In the genomic region with DNA sequence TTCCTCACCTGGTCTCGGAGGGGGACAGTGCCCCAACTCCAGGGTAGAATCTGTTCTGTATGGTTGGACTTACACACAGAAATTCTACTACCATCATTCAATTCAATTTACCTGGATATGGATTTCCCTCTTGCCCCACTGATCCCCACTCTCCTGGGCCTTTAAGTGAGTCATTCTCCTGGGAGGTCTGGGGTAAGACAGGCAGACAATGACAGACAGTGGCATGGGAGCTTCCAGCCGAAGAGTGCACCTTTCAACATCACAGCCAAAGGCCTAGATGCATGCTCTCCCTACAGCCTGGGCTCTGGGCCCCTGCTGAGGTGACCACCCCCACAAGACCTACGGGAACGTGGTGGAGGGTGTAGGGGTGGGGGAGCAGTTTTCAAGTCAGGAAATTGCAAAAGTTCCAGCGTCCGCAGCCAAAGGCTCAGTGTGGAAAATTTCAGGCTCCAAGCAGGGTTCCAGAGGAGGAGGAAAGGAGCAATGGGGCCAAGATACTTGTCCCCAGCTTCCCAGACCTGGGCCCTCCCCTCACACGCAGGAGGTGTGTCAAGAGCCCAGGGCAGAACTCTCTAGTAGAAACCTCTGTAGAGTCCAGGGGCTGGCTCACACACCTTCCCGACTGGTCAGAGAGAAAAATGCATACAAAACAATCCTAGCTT, we compare ENCODE assay signal across 1 cellular context.
TF ChIP-seq lines count a peak whose summit lies in the region.

No MANE protein-coding gene starts in this region.

TF ChIP-seq in GM23338, 12 proteins besides CTCF, POLR2A, EP300 and RAD21 (continued from another document):
- TF ChIP-seq, protein P1, sequence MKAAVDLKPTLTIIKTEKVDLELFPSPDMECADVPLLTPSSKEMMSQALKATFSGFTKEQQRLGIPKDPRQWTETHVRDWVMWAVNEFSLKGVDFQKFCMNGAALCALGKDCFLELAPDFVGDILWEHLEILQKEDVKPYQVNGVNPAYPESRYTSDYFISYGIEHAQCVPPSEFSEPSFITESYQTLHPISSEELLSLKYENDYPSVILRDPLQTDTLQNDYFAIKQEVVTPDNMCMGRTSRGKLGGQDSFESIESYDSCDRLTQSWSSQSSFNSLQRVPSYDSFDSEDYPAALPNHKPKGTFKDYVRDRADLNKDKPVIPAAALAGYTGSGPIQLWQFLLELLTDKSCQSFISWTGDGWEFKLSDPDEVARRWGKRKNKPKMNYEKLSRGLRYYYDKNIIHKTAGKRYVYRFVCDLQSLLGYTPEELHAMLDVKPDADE (IDR thresholded peaks at IDR 0.05): no peak
- TF ChIP-seq, protein P2, sequence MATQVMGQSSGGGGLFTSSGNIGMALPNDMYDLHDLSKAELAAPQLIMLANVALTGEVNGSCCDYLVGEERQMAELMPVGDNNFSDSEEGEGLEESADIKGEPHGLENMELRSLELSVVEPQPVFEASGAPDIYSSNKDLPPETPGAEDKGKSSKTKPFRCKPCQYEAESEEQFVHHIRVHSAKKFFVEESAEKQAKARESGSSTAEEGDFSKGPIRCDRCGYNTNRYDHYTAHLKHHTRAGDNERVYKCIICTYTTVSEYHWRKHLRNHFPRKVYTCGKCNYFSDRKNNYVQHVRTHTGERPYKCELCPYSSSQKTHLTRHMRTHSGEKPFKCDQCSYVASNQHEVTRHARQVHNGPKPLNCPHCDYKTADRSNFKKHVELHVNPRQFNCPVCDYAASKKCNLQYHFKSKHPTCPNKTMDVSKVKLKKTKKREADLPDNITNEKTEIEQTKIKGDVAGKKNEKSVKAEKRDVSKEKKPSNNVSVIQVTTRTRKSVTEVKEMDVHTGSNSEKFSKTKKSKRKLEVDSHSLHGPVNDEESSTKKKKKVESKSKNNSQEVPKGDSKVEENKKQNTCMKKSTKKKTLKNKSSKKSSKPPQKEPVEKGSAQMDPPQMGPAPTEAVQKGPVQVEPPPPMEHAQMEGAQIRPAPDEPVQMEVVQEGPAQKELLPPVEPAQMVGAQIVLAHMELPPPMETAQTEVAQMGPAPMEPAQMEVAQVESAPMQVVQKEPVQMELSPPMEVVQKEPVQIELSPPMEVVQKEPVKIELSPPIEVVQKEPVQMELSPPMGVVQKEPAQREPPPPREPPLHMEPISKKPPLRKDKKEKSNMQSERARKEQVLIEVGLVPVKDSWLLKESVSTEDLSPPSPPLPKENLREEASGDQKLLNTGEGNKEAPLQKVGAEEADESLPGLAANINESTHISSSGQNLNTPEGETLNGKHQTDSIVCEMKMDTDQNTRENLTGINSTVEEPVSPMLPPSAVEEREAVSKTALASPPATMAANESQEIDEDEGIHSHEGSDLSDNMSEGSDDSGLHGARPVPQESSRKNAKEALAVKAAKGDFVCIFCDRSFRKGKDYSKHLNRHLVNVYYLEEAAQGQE (IDR thresholded peaks at IDR 0.05; ENCODE audit: unreplicated experiment): no peak
- TF ChIP-seq POLR2AphosphoS5 (IDR thresholded peaks at IDR 0.05; ENCODE audit: low read depth) (no peak), CREB1 (CRISPR knock-in tag; IDR thresholded peaks at IDR 0.05; ENCODE audit: low read depth) (no peak), ZNF114 (CRISPR knock-in tag; IDR thresholded peaks at IDR 0.05) (no peak), JUNB (IDR thresholded peaks at IDR 0.05; ENCODE audit: unreplicated experiment) (no peak), STAT1 (IDR thresholded peaks at IDR 0.05; ENCODE audit: unreplicated experiment) (no peak)
